In the genomic region with DNA sequence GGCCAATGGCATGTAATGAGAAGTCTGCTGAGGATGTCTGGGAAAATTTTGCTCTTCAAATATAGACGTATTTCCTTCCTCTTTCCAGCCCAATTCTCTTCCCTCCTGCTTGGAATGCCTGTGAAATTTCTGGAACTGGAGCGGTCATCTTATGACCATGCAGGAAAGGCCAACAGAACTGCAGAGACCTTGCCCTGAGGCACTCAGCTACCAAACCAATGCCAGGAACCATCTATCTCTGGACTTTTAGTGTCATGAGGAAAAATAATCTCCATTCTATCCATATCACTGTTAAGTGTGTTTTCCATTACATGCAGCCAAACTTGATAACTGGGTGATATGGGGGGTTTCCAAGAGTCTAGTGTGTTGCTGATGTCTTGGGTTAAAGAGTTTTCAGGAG, we compare ENCODE assay signal across 31 cellular contexts.
"Had no signal": no experiment of that assay in that cellular context is flagged by ENCODE, and none has a peak within 500 bp of the region (broad histone marks: within the 10 kb centered on the region; RNA-seq: fewer than 3 reads in every experiment).

No MANE protein-coding gene starts in this region.

- H3K4me1 ChIP-seq: ascending aorta, Peyer's patch had no signal

- H3K9me3 ChIP-seq: ascending aorta, Peyer's patch had no signal

- H3K27me3 ChIP-seq: ascending aorta, cardiac muscle cell, Peyer's patch had no signal

- H3K36me3 ChIP-seq: ascending aorta, cardiac muscle cell, Peyer's patch had no signal

- DNase-seq: activated B cell treated with CpG ODN at 0.5 μM for 24 hours; activated CD4-positive, alpha-beta memory T cell treated with anti-CD3 and anti-CD28 coated beads, Interleukin-2, amount 10 ng/mL, durations not matched to agents 7 days and 5 days; activated CD4-positive, alpha-beta T cell treated with anti-CD3 and anti-CD28 coated beads for 4 hours; activated CD4-positive, alpha-beta T cell treated with anti-CD3 and anti-CD28 coated beads, Interleukin-2, amount 50 U/mL, for 1 hour; activated CD4-positive, CD25-positive, alpha-beta regulatory T cell treated with anti-CD3 and anti-CD28 coated beads, Interleukin-2, amount 50 U/mL, for 72 hours; activated CD8-positive, alpha-beta memory T cell treated with anti-CD3 and anti-CD28 coated beads for 24 hours; activated CD8-positive, alpha-beta memory T cell treated with anti-CD3 and anti-CD28 coated beads, Interleukin-2, amount 10 ng/mL, durations not matched to agents 7 days and 5 days; activated CD8-positive, alpha-beta memory T cell treated with anti-CD3 and anti-CD28 coated beads, Interleukin-2, amount 50 U/mL, for 48 hours; activated effector memory CD4-positive, alpha-beta T cell treated with Interleukin-2 at 50 U/mL for 16 hours; activated T-cell treated with anti-CD3 and anti-CD28 coated beads, Interleukin-2, amount 50 U/mL, for 48 hours; NCI-H1105; NCI-H1417 treated with DMSO at 0.1 percent for 48 hours; NCI-H187 treated with DMSO at 0.1 percent for 48 hours; NCI-H2081; NCI-H2171 treated with DMSO at 0.1 percent for 48 hours; NCI-H2227 treated with DMSO at 0.1 percent for 48 hours; NCI-H446 treated with DMSO at 0.1 percent for 48 hours; NCI-H524 treated with DMSO at 0.1 percent for 48 hours; NK-92 treated with Interleukin-12 subunit alpha and Interleukin-12 subunit beta, amount 100 ng/mL, for 24 hours; PC-3; Peyer's patch; Right ventricle myocardium superior; SW 1271; T-helper 1 cell; T-helper 2 cell; T-helper 9 cell had no signal

- H3K27ac ChIP-seq: ascending aorta, cardiac muscle cell, Peyer's patch, RWPE1, VCaP had no signal

- H3K4me3 ChIP-seq: ascending aorta, cardiac muscle cell, K562, Peyer's patch had no signal

- ATAC-seq: activated CD8-positive, alpha-beta memory T cell treated with anti-CD3 and anti-CD28 coated beads, Interleukin-2, amount 10 ng/mL, durations not matched to agents 7 days and 5 days; K562; PC-3 had no signal
